Comparison of ENCODE assay signal across 16 cellular contexts in the genomic region with DNA sequence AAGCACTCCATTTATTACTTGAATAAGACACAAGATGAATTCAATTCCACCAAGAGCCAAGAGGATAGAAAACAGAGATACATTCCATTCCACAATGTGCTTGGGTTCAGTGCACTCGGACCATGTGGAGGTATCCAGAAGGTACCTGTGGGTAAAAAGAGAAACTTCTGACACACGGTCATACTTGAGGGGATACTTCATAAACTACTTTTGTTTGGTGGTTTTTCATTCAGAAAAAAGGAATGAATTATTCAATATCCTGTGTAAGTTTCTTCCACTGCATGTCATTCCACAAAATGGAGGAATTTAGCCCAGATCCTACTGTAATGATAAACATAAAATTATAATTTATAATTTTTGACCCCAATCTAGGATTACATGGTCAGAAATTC. TPM values are rescaled to one million over a fixed set of nuclear protein-coding genes. Genes with fewer than 3 reads are reported as not detected.
DNase-seq lines count a peak whose midpoint lies in the region; ATAC-seq and TF ChIP-seq lines count a peak whose summit lies in the region.
"Had no signal": no experiment of that assay in that cellular context is flagged by ENCODE, and none has a peak within 500 bp of the region (broad histone marks: within the 10 kb centered on the region; RNA-seq: fewer than 3 reads in every experiment).

No MANE protein-coding gene starts in this region.

- intact Hi-C loops in Right ventricle myocardium superior (cut with DNase I) (loop anchor here (5.0 kb wide), 1 partner anchor 34 kb away; no protein-coding TSS in a partner anchor), uterus (cut with DNase I; ENCODE audit: low total_unique reads) (no loop called here)
- intact Hi-C loops in CD4-positive, alpha-beta T cell (cut with DNase I, micrococcal nuclease), result no loop called here

- no peaks in the 10 kb centered on the region for H3K36me3 Mint-ChIP-seq in endothelial cell (ENCODE audit: low read depth, unreplicated experiment)
- H3K36me3 Mint-ChIP-seq in mesothelial cell of epicardium, result peaks cover 2% of the 10 kb centered on the region
- no peaks in the 10 kb centered on the region for H3K36me3 Mint-ChIP-seq in CD4-positive, alpha-beta T cell (ENCODE audit: low read depth)

- H3K4me1 Mint-ChIP-seq in endothelial cell (ENCODE audit: unreplicated experiment) (peaks cover 64% of the 10 kb centered on the region), mesothelial cell of epicardium (peaks cover 64% of the 10 kb centered on the region)
- no peaks in the 10 kb centered on the region for H3K4me1 Mint-ChIP-seq in CD4-positive, alpha-beta T cell (ENCODE audit: low read depth)

- no peaks in the 10 kb centered on the region for H3K27me3 ChIP-seq in right atrium auricular region
- no peaks in the 10 kb centered on the region for H3K27me3 ChIP-seq in uterus
- H3K27me3 ChIP-seq in CD4-positive, alpha-beta T cell (ENCODE audit: control insufficient read depth, insufficient read depth, low read length), result no peaks in the 10 kb centered on the region

- CTCF ChIA-PET in CD4-positive, alpha-beta T cell (lab: Charles Lee), result no interaction called here

- ATAC-seq in Right ventricle myocardium superior (ENCODE audit: poor library complexity) (no peak), GM21360 (IDR thresholded peaks at IDR 0.05; ENCODE audit: unreplicated experiment) (no peak)
- ATAC-seq in CD4-positive, alpha-beta T cell (ENCODE audit: poor library complexity), result no peak
- ATAC-seq: activated naive CD8-positive, alpha-beta T cell treated with anti-CD3 and anti-CD28 coated beads, Interleukin-2, amount 50 U/mL, for 24 hours had no signal

- H3K27ac ChIP-seq in right atrium auricular region (peak overlapping the region; percentile 35 to 82), uterus (peak overlapping the region; percentile 16 to 78)
- no peak overlapping the region for H3K27ac ChIP-seq in CD4-positive, alpha-beta T cell (ENCODE audit: low read depth, low read length)
- H3K27ac ChIP-seq: KMS-11 had no signal

- H3K27ac Mint-ChIP-seq in endothelial cell (ENCODE audit: unreplicated experiment) (peak overlapping the region; percentile 98), mesothelial cell of epicardium (peak overlapping the region; percentile 53)
- no peak overlapping the region for H3K27ac Mint-ChIP-seq in CD4-positive, alpha-beta T cell
- H3K27ac Mint-ChIP-seq: activated naive CD8-positive, alpha-beta T cell treated with anti-CD3 and anti-CD28 coated beads, Interleukin-2, amount 50 U/mL, for 24 hours had no signal

- no peak for TF ChIP-seq POLR2A in uterus (IDR thresholded peaks at IDR 0.05)

- H3K4me1 ChIP-seq in right atrium auricular region (peaks cover 0 to 25% of the 10 kb centered on the region in 2 donors), uterus (no peaks in the 10 kb centered on the region)

- H3K9me3 ChIP-seq in right atrium auricular region, result no peaks in the 10 kb centered on the region
- H3K9me3 ChIP-seq in uterus, result no peaks in the 10 kb centered on the region
- no peaks in the 10 kb centered on the region for H3K9me3 ChIP-seq in CD4-positive, alpha-beta T cell (ENCODE audit: control insufficient read depth, low read length)

- H3K27me3 Mint-ChIP-seq in endothelial cell (ENCODE audit: unreplicated experiment) (peaks cover 1% of the 10 kb centered on the region), mesothelial cell of epicardium (ENCODE audit: low read depth) (no peaks in the 10 kb centered on the region)
- H3K27me3 Mint-ChIP-seq in CD4-positive, alpha-beta T cell, result peaks cover 14% of the 10 kb centered on the region

- H3K36me3 ChIP-seq in right atrium auricular region, result peaks cover 40% of the 10 kb centered on the region
- H3K36me3 ChIP-seq in uterus, result no peaks in the 10 kb centered on the region

- POLR2A ChIA-PET in CD4-positive, alpha-beta T cell (lab: Charles Lee), result no interaction called here

- H3K9me3 Mint-ChIP-seq in endothelial cell (ENCODE audit: unreplicated experiment) (no peaks in the 10 kb centered on the region), mesothelial cell of epicardium (no peaks in the 10 kb centered on the region)
- no peaks in the 10 kb centered on the region for H3K9me3 Mint-ChIP-seq in CD4-positive, alpha-beta T cell
- H3K9me3 Mint-ChIP-seq: activated naive CD8-positive, alpha-beta T cell treated with anti-CD3 and anti-CD28 coated beads, Interleukin-2, amount 50 U/mL, for 24 hours had no signal

- TF ChIP-seq CTCF in right atrium auricular region (IDR thresholded peaks at IDR 0.05), result no peak
- no peak for TF ChIP-seq CTCF in endothelial cell (IDR thresholded peaks at IDR 0.05; ENCODE audit: unreplicated experiment)
- no peak for TF ChIP-seq CTCF in mesothelial cell of epicardium (IDR thresholded peaks at IDR 0.05; ENCODE audit: unreplicated experiment)
- TF ChIP-seq CTCF in uterus (IDR thresholded peaks at IDR 0.05), result no peak
- TF ChIP-seq CTCF in CD4-positive, alpha-beta T cell (IDR thresholded peaks at IDR 0.05), result no peak

- DNase-seq in right atrium auricular region (ENCODE audit: low spot score) (no peak), Right ventricle myocardium superior (no peak), endothelial cell (ENCODE audit: low spot score) (no peak), mesothelial cell of epicardium (ENCODE audit: low spot score in 2 of 2, unreplicated experiment in 2 of 2) (no peak), uterus (no peak), dermis blood vessel endothelial cell (no peak)
- no peak for DNase-seq in CD4-positive, alpha-beta T cell
- DNase-seq: activated CD4-positive, alpha-beta T cell treated with anti-CD3 and anti-CD28 coated beads, Interleukin-2, amount 50 U/mL, for 48 hours; activated naive CD8-positive, alpha-beta T cell treated with anti-CD3 and anti-CD28 coated beads, Interleukin-2, amount 50 U/mL, for 24 hours; cerebellar nuclear complex; GF-D8; midbrain; NCI-H1436 treated with DMSO at 0.1 percent for 48 hours; NCI-H446 had no signal

- H3K4me3 ChIP-seq in right atrium auricular region, result no peak overlapping the region
- H3K4me3 ChIP-seq in uterus, result no peak overlapping the region

- H3K4me3 Mint-ChIP-seq in endothelial cell (ENCODE audit: unreplicated experiment), result peak overlapping the region; percentile 69
- no peak overlapping the region for H3K4me3 Mint-ChIP-seq in mesothelial cell of epicardium
- no peak overlapping the region for H3K4me3 Mint-ChIP-seq in CD4-positive, alpha-beta T cell
- H3K4me3 Mint-ChIP-seq: activated naive CD8-positive, alpha-beta T cell treated with anti-CD3 and anti-CD28 coated beads, Interleukin-2, amount 50 U/mL, for 24 hours had no signal

RNA-seq across cellular contexts. Expression of gene TM4SF1, which starts 5.7 kb away (rescaled TPM):
- total RNA-seq in right atrium auricular region (100 to 1,000 TPM; 211 to 341 TPM), Right ventricle myocardium superior (110 TPM), endothelial cell (ENCODE audit: unreplicated experiment) (0.97 TPM), mesothelial cell of epicardium (39.2 to 52.2 TPM (median 43.5 TPM) in 3 replicates), uterus (100 to 1,000 TPM; 102 to 118 (median 113) TPM), dermis blood vessel endothelial cell (921 and 1,047 TPM in 2 replicates)
- total RNA-seq in CD4-positive, alpha-beta T cell, result not detected

RNA-seq across cellular contexts. Expression of gene TM4SF18, which starts 38.3 kb away (rescaled TPM):
- 10 to 100 TPM in 1 of 2 donors, 1 to 10 TPM in 1; 6.7 to 13.8 TPM for total RNA-seq in right atrium auricular region
- 13.2 TPM for total RNA-seq in Right ventricle myocardium superior
- 57.4 TPM for total RNA-seq in endothelial cell (ENCODE audit: unreplicated experiment)
- total RNA-seq in mesothelial cell of epicardium, result 0.13 to 0.14 TPM in 2 of 3 replicates, not detected in the other
- total RNA-seq in uterus, result 10 to 100 TPM in 3 of 4 donors, 1 to 10 TPM in 1; 6.7 to 35.5 (median 14.6) TPM
- total RNA-seq in dermis blood vessel endothelial cell, result 363 and 529 TPM in 2 replicates
- total RNA-seq in CD4-positive, alpha-beta T cell, result not detected

Comparison
In these comparisons a context has a peak if more than half of its experiments do, and no peak if none do; other contexts are left out.
1. RNA of gene TM4SF1, which starts 5.7 kb away (total RNA-seq): 921 to 1,047 TPM in dermis blood vessel endothelial cell, 211 to 341 TPM in right atrium auricular region, 102 to 118 TPM in uterus, 110 TPM in Right ventricle myocardium superior (single experiment) and 39.2 to 52.2 TPM in mesothelial cell of epicardium; 0.97 TPM in endothelial cell (single experiment) and not detected in CD4-positive, alpha-beta T cell; every median in the first group is over 10 times any median in the second.